In genomic region chr7:38615665-38616064, GRCh38 we compare ENCODE assay signal across 20 cellular contexts. TPM values are rescaled to one million over a fixed set of nuclear protein-coding genes. Genes with fewer than 3 reads are reported as not detected.
"Had no signal": no experiment of that assay in that cellular context is flagged by ENCODE, and none has a peak within 500 bp of the region (broad histone marks: within the 10 kb centered on the region; RNA-seq: fewer than 3 reads in every experiment).

No MANE protein-coding gene starts in this region.

- H3K9me3 Mint-ChIP-seq: dendritic cell treated with granulocyte-macrophage colony-stimulating factor and Interleukin-4, amounts not matched to agents 40 ng/mL and 50 ng/mL, for 4 days; effector memory CD8-positive, alpha-beta T cell; naive B cell had no signal

- H3K36me3 Mint-ChIP-seq: naive B cell had no signal

- DNase-seq: effector memory CD8-positive, alpha-beta T cell; gastrocnemius medialis; heart right ventricle; hypothalamus; kidney glomerular epithelial cell; mesendoderm; naive B cell; posterior cingulate gyrus; spleen; stimulated activated CD4-positive, alpha-beta T cell treated with anti-CD3 and anti-CD28 coated beads, Interleukin-15, amount 100 ng/mL, for 24 hours; stimulated activated CD4-positive, alpha-beta T cell treated with anti-CD3 and anti-CD28 coated beads, Interleukin-1b, Interleukin-23, amount 100 ng/mL, for 48 hours; stimulated activated CD4-positive, alpha-beta T cell treated with anti-CD3 and anti-CD28 coated beads, Interleukin-4, amount 100 ng/mL, for 24 hours; stimulated activated naive CD4-positive, alpha-beta T cell treated with Interleukin-2 at 50 U/mL for 16 hours; trophoblast cell had no signal

- H3K9me3 ChIP-seq: esophagus muscularis mucosa, gastrocnemius medialis, spleen had no signal

- H3K36me3 ChIP-seq: esophagus muscularis mucosa, gastrocnemius medialis, heart right ventricle, spleen had no signal

- ATAC-seq: effector memory CD8-positive, alpha-beta T cell; gastrocnemius medialis; heart right ventricle; sciatic nerve had no signal

- H3K27ac ChIP-seq: epithelial cell of prostate, esophagus muscularis mucosa, gastrocnemius medialis, heart right ventricle, spleen had no signal

- H3K4me1 ChIP-seq: esophagus muscularis mucosa, gastrocnemius medialis, heart right ventricle, spleen had no signal

- H3K27ac Mint-ChIP-seq: dendritic cell treated with granulocyte-macrophage colony-stimulating factor and Interleukin-4, amounts not matched to agents 40 ng/mL and 50 ng/mL, for 4 days; effector memory CD8-positive, alpha-beta T cell; naive B cell had no signal

- H3K27me3 ChIP-seq: esophagus muscularis mucosa, gastrocnemius medialis, heart right ventricle had no signal

- H3K4me3 ChIP-seq: esophagus muscularis mucosa, gastrocnemius medialis, heart right ventricle, spleen had no signal

- H3K4me1 Mint-ChIP-seq: naive B cell had no signal

- H3K4me3 Mint-ChIP-seq: dendritic cell treated with granulocyte-macrophage colony-stimulating factor and Interleukin-4, amounts not matched to agents 40 ng/mL and 50 ng/mL, for 4 days; effector memory CD8-positive, alpha-beta T cell; naive B cell had no signal

- FAIRE-seq: islet of Langerhans had no signal

- H3K27me3 Mint-ChIP-seq: dendritic cell treated with granulocyte-macrophage colony-stimulating factor and Interleukin-4, amounts not matched to agents 40 ng/mL and 50 ng/mL, for 4 days had no signal

RNA-seq across cellular contexts. Expression of gene AMPH, which starts 15.5 kb away (rescaled TPM):
- total RNA-seq: lung microvascular endothelial cell had no signal
